In the genomic region with DNA sequence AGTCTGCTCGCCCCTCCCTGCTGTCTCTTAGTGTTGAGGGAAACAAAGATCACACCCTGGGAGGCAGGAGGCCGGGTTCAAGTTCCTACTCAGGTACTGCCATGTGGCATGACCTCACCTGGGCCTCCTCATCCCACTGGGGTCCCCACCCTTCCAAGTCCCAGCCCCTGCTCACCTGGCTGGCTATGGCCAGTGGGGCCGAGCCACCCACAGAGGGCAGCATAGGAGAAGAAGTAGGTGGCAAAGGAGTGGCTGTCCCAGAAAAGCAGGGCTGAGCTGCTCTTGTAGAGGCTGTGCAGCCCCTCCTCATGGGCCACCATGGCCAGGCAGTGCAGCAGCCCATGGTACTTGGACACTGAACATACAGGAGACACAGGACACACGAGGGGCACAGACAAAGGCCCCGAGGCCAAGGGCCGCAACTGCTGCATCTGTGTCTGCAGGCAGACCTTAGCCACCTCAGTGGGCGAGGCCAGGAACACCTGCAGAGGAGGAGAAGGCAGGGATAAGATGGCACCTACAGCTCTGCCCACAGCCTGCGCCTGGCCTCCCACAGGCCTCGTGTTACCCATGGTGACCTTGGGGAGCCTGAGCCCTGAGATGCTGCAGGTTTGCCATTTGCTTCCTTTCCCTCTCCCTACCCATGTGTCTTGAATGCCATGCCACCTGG, we compare ENCODE assay signal across 12 cellular contexts. TPM values are rescaled to one million over a fixed set of nuclear protein-coding genes. Genes with fewer than 3 reads are reported as not detected.
DNase-seq lines count a peak whose midpoint lies in the region; TF ChIP-seq lines count a peak whose summit lies in the region.
"Had no signal": no experiment of that assay in that cellular context is flagged by ENCODE, and none has a peak within 500 bp of the region (broad histone marks: within the 10 kb centered on the region; RNA-seq: fewer than 3 reads in every experiment).

No MANE protein-coding gene starts in this region.

- no peak overlapping the region for H3K4me3 Mint-ChIP-seq in osteocyte (ENCODE audit: unreplicated experiment)
- H3K4me3 Mint-ChIP-seq: activated naive CD8-positive, alpha-beta T cell had no signal

- no peaks in the 10 kb centered on the region for H4K20me1 ChIP-seq in BLaER1 treated with 17β-estradiol and CSF1 and Interleukin-3, amounts not matched to agents 10 nM and 100 nM

- no peaks in the 10 kb centered on the region for H3K27me3 ChIP-seq in BLaER1 treated with 17β-estradiol and CSF1 and Interleukin-3, amounts not matched to agents 10 nM and 100 nM
- H3K27me3 ChIP-seq in iPS DF 6.9 (ENCODE audit: control insufficient read depth, insufficient read depth, low read length) = no peaks in the 10 kb centered on the region

- no peak overlapping the region for H3K27ac Mint-ChIP-seq in osteocyte (ENCODE audit: unreplicated experiment)
- H3K27ac Mint-ChIP-seq: activated naive CD8-positive, alpha-beta T cell had no signal

- H3K36me3 Mint-ChIP-seq in osteocyte (ENCODE audit: unreplicated experiment) = no peaks in the 10 kb centered on the region
- H3K36me3 Mint-ChIP-seq: activated naive CD8-positive, alpha-beta T cell had no signal

- WGBS in iPS DF 6.9 (ENCODE audit: insufficient coverage, insufficient read length) = no CpG with 5 or more reads among the region's 9 CpGs

- H3K4me1 ChIP-seq in BLaER1 treated with 17β-estradiol and CSF1 and Interleukin-3, amounts not matched to agents 10 nM and 100 nM = peaks cover 51 to 66% (median 63%) of the 10 kb centered on the region in 10 experiments
- no peaks in the 10 kb centered on the region for H3K4me1 ChIP-seq in iPS DF 6.9 (ENCODE audit: control insufficient read depth, insufficient read depth, low read length)

- H3K4me1 Mint-ChIP-seq in osteocyte (ENCODE audit: unreplicated experiment) = no peaks in the 10 kb centered on the region

- no peak overlapping the region for H3K4me3 ChIP-seq in BLaER1 treated with 17β-estradiol and CSF1 and Interleukin-3, amounts not matched to agents 10 nM and 100 nM
- H3K4me3 ChIP-seq in GM12875 (ENCODE audit: low read depth, low read length) = no peak overlapping the region
- H3K4me3 ChIP-seq in iPS DF 6.9 (ENCODE audit: low read length) = no peak overlapping the region
- H3K4me3 ChIP-seq: SK-N-MC had no signal

- no peaks in the 10 kb centered on the region for H3K36me3 ChIP-seq in BLaER1 treated with 17β-estradiol and CSF1 and Interleukin-3, amounts not matched to agents 10 nM and 100 nM
- no peaks in the 10 kb centered on the region for H3K36me3 ChIP-seq in iPS DF 6.9 (ENCODE audit: control insufficient read depth, insufficient read depth, low read length)

- H3K27ac ChIP-seq in BLaER1 treated with 17β-estradiol and CSF1 and Interleukin-3, amounts not matched to agents 10 nM and 100 nM = no peak overlapping the region
- H3K27ac ChIP-seq in iPS DF 6.9 (ENCODE audit: low read length) = no peak overlapping the region
- H3K27ac ChIP-seq: SK-N-MC had no signal

- peaks cover 6% of the 10 kb centered on the region for H3K27me3 Mint-ChIP-seq in osteocyte (ENCODE audit: unreplicated experiment)
- H3K27me3 Mint-ChIP-seq: activated naive CD8-positive, alpha-beta T cell had no signal

- H3K9me3 Mint-ChIP-seq in osteocyte (ENCODE audit: unreplicated experiment) = no peaks in the 10 kb centered on the region

- H3K9me3 ChIP-seq in BLaER1 treated with 17β-estradiol and CSF1 and Interleukin-3, amounts not matched to agents 10 nM and 100 nM (replicated peaks in 1 of 11) = no peaks in the 10 kb centered on the region
- no peaks in the 10 kb centered on the region for H3K9me3 ChIP-seq in iPS DF 6.9 (ENCODE audit: control insufficient read depth, insufficient read depth, low read length)

- H3K4me2 ChIP-seq in BLaER1 treated with 17β-estradiol and CSF1 and Interleukin-3, amounts not matched to agents 10 nM and 100 nM = peak overlapping the region in 10 of 11 experiments; percentile 7 to 47 (median 31); a peak in 10 of 22 replicates

- intact Hi-C loops in cardiac septum (cut with DNase I) = no loop called here

- H3K9ac ChIP-seq in BLaER1 treated with 17β-estradiol and CSF1 and Interleukin-3, amounts not matched to agents 10 nM and 100 nM = 0 out of 22 replicates have a peak overlapping the region, but pooled peaks of 1 of the 11 experiments have one; percentile 0

- DNase-seq in OCI-M1 (lab: John Stamatoyannopoulos, UW) (peak; percentile 17), iPS DF 6.9 (ENCODE audit: low read depth, low spot score) (peak; percentile 35), osteocyte (ENCODE audit: extremely low spot score, unreplicated experiment) (no peak), NCI-H2227 treated with DMSO at 0.1 percent for 48 hours (lab: John Stamatoyannopoulos, UW) (no peak), kidney glomerular epithelial cell (lab: John Stamatoyannopoulos, UW) (no peak), cardiac septum (ENCODE audit: low spot score) (no peak)

- TF ChIP-seq CTCF in GM12875 (IDR thresholded peaks at IDR 0.05; ENCODE audit: borderline replicate concordance, insufficient read depth, low read depth, low read length) (peak; percentile 66), osteocyte (IDR thresholded peaks at IDR 0.05) (no peak)

RNA-seq across cellular contexts. Expression of gene MPEG1, which starts 50.6 kb away (rescaled TPM):
- total RNA-seq in osteocyte (not detected in 2 replicates), cardiac septum (4.3 TPM)
- total RNA-seq: Daoy, HT1080 had no signal

Comparison
In these comparisons a context has a peak if more than half of its experiments do, and no peak if none do; other contexts are left out.
1. DNase-seq: peak in OCI-M1 (single experiment) and iPS DF 6.9 (single experiment); none in osteocyte (single experiment), NCI-H2227 treated with DMSO at 0.1 percent for 48 hours (single experiment), kidney glomerular epithelial cell (single experiment) and cardiac septum (single experiment).